8 cellular contexts compared by ENCODE assay signal in the genomic region with DNA sequence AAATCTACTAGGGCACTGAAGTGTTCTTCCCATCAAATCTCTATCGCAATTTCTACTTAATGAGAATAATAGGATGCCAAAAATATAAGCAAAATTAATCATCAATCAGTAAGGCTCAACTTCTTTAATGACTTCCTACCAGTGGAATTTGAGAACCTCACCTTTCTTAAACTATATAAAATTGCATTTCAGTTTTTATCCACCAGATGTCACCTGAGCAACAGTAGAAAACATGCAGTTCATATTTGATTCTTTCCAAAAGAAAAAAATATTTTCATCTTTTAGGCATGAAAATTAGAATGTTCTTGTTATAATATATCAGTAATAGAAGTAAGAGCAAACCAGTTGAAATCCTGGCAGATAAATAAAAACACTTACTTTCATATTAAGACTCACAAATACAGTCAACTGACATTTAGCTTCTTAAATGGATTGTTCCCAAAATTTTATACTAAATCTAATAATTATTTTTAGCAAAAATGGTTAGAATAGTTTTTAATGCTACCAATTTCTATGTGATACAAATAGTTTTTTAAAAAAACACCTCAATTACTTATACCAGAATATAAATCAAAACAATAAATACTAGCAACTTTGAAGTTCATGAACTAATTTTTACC. TPM values are rescaled to one million over a fixed set of nuclear protein-coding genes. Genes with fewer than 3 reads are reported as not detected.
A peak's percentile ranks its signal among the peaks of the same experiment; 100 is the strongest.
DNase-seq lines count a peak whose midpoint lies in the region; ATAC-seq and TF ChIP-seq lines count a peak whose summit lies in the region.

No MANE protein-coding gene starts in this region.

- TF ChIP-seq CTCF in LNCaP clone FGC (IDR thresholded peaks at IDR 0.05; ENCODE audit: control insufficient read depth, extremely low read depth, insufficient read depth), result peak; percentile 51
- TF ChIP-seq CTCF in VCaP (conservative IDR thresholded peaks at IDR 0.05), result peak; percentile 82
- TF ChIP-seq CTCF in left ventricle myocardium inferior (IDR thresholded peaks at IDR 0.05; ENCODE audit: borderline replicate concordance), result peak; percentile 81
- TF ChIP-seq CTCF in thoracic aorta (IDR thresholded peaks at IDR 0.05), result peak; percentile 71

- ATAC-seq in thoracic aorta (ENCODE audit: insufficient number of reproducible peaks, low FRiP score, low read depth) (no peak), GM21526 (IDR thresholded peaks at IDR 0.05; ENCODE audit: low FRiP score, unreplicated experiment) (no peak)

- H3K9me3 ChIP-seq in left ventricle myocardium inferior (replicated peaks), result no peaks in the 10 kb centered on the region
- no peaks in the 10 kb centered on the region for H3K9me3 ChIP-seq in thoracic aorta

- H3K4me1 ChIP-seq in left ventricle myocardium inferior (no peaks in the 10 kb centered on the region), thoracic aorta (ENCODE audit: control insufficient read depth in 1 of 2, low read depth in 2 of 2) (no peaks in the 10 kb centered on the region)

- DNase-seq in NCI-H1436 (lab: John Stamatoyannopoulos, UW) (peak; percentile 41), NCI-H1436 treated with DMSO at 0.1 percent for 48 hours (lab: John Stamatoyannopoulos, UW) (no peak), LNCaP clone FGC (ENCODE audit: low read depth) (no peak), left ventricle myocardium inferior (no peak), thoracic aorta (ENCODE audit: low spot score) (no peak)
- DNase-seq in activated CD8-positive, alpha-beta memory T cell treated with anti-CD3 and anti-CD28 coated beads for 24 hours, result no peak

- H3K27me3 ChIP-seq in left ventricle myocardium inferior (ENCODE audit: low read depth), result no peaks in the 10 kb centered on the region
- H3K27me3 ChIP-seq in thoracic aorta (replicated peaks; ENCODE audit: insufficient read depth), result no peaks in the 10 kb centered on the region

- intact Hi-C loops in left ventricle myocardium inferior (cut with micrococcal nuclease), result loop anchor here (2.0 to 10.0 kb wide), 2 partner anchors 65 to 277 kb away; no protein-coding TSS in a partner anchor

- H3K4me3 ChIP-seq in LNCaP clone FGC (ENCODE audit: low read depth, low read length) (no peak overlapping the region), left ventricle myocardium inferior (no peak overlapping the region), thoracic aorta (no peak overlapping the region)

- H3K36me3 ChIP-seq in left ventricle myocardium inferior (no peaks in the 10 kb centered on the region), thoracic aorta (no peaks in the 10 kb centered on the region)

- H3K27ac ChIP-seq in VCaP, result no peak overlapping the region
- H3K27ac ChIP-seq in left ventricle myocardium inferior (replicated peaks), result no peak overlapping the region
- no peak overlapping the region for H3K27ac ChIP-seq in thoracic aorta

RNA-seq across cellular contexts. Expression of gene CCDC112, which starts 13.4 kb away (rescaled TPM):
- total RNA-seq in left ventricle myocardium inferior, result 5.3 TPM
- 10 to 100 TPM in 1 of 2 donors, 1 to 10 TPM in 1; 8.4 to 11.1 TPM for total RNA-seq in thoracic aorta

RNA-seq across cellular contexts. Expression of gene PGGT1B, which starts 47.2 kb away (rescaled TPM):
- total RNA-seq in left ventricle myocardium inferior (23.8 TPM), thoracic aorta (10 to 100 TPM in 1 of 2 donors, 1 to 10 TPM in 1; 7.3 to 16.6 TPM)
